In the genomic region with DNA sequence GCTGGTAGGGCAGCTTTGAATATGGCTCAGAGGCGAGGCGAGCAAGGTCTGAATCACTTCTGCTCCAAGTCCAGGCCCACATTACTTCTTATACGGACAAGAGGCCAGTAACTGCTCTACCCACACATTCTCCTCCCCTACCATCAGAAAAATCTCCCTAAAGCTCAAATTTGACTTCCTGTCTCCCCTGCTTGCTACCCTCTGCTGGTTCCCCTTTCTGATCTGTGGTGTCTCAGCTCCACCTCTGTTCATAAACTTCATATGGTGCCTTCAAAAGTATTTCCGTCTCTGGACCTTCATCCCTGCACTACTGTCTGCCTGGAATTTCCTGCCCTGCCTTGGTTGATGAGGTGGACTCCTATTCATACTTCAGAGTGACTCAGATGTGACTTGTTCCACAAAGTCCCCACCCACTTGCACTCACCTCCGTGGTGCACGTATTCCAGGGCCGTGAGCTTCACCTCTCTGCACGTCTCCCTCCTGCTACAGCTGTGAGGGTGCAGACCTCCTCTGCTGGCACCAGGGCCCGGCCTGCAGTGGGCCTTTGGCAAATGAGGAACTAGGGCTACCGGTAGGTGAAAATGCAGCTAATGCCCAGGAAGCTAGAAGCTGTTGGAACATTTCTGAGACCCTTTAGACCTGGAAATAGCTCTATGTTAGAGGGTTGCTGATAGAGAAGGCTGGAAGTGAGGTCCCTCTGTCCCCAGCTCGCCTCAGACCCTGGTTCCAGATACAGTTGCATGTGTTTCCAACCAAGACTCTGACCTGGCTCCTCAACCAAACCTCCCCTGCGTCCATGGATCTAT, we compare ENCODE assay signal across 8 cellular contexts. TPM values are rescaled to one million over a fixed set of nuclear protein-coding genes. Genes with fewer than 3 reads are reported as not detected.
A peak's percentile ranks its signal among the peaks of the same experiment; 100 is the strongest.
DNase-seq lines count a peak whose midpoint lies in the region; ATAC-seq, FAIRE-seq and TF ChIP-seq lines count a peak whose summit lies in the region.

No MANE protein-coding gene starts in this region.

- peak; percentile 67 for ATAC-seq in GM21825 (IDR thresholded peaks at IDR 0.05; ENCODE audit: unreplicated experiment)
- ATAC-seq in activated CD4-positive, alpha-beta T cell treated with anti-CD3 and anti-CD28 coated beads for 36 hours = peak; percentile 85

- dilution Hi-C loops in endothelial cell of umbilical vein (cut with MboI; ENCODE audit: extremely low pct_ligation_motif_present, low sequenced_read_pairs) = no loop called here

- peaks cover 14% of the 10 kb centered on the region for H3K36me3 Mint-ChIP-seq in activated CD4-positive, alpha-beta T cell treated with anti-CD3 and anti-CD28 coated beads for 36 hours (ENCODE audit: low read depth)

- peak; percentile 81 for DNase-seq in GM03348 (ENCODE audit: low spot score)
- DNase-seq in activated CD4-positive, alpha-beta T cell treated with anti-CD3 and anti-CD28 coated beads for 36 hours = peak; percentile 92
- DNase-seq in endothelial cell of umbilical vein (ENCODE audit: low read depth, low spot score) = peak; percentile 61
- peak; percentile 72 to 80 for DNase-seq in stimulated activated CD4-positive, alpha-beta T cell treated with anti-CD3 and anti-CD28 coated beads, Interleukin-15, amount 100 ng/mL, for 48 hours (ENCODE audit: low read depth in 2 of 2)
- no peak for DNase-seq in NCI-H1105 treated with DMSO at 0.1 percent for 48 hours (lab: John Stamatoyannopoulos, UW)
- no peak for DNase-seq in NCI-H2171 treated with DMSO at 0.1 percent for 48 hours (lab: John Stamatoyannopoulos, UW)

- intact Hi-C loops in activated CD4-positive, alpha-beta T cell treated with anti-CD3 and anti-CD28 coated beads for 36 hours (cut with DNase I, micrococcal nuclease) = loop anchor here (1.0 to 5.0 kb wide), 7 partner anchors 8 to 346 kb away; a partner anchor contains a TSS
- intact Hi-C loops in endothelial cell of umbilical vein (cut with micrococcal nuclease) = loop anchor here (2.0 kb wide), 1 partner anchor 24 kb away; a partner anchor contains a TSS

- H3K9ac ChIP-seq in KMS-11 (no peak overlapping the region), endothelial cell of umbilical vein (replicated peaks; ENCODE audit: extremely low read depth, insufficient read depth, low read length) (peak overlapping the region; percentile 34)

- H3K4me3 Mint-ChIP-seq in activated CD4-positive, alpha-beta T cell treated with anti-CD3 and anti-CD28 coated beads for 36 hours = peak overlapping the region; percentile 67

- no peaks in the 10 kb centered on the region for H3K27me3 ChIP-seq in KMS-11 (ENCODE audit: insufficient read depth, low read depth)
- no peaks in the 10 kb centered on the region for H3K27me3 ChIP-seq in endothelial cell of umbilical vein (ENCODE audit: control insufficient read depth in 2 of 2, insufficient read depth in 2 of 2, low read length in 2 of 2)

- H2AFZ ChIP-seq in KMS-11 (ENCODE audit: low read depth) (no peak overlapping the region), endothelial cell of umbilical vein (ENCODE audit: low read depth, low read length) (peak overlapping the region; percentile 89)

- BruUV-seq in endothelial cell of umbilical vein (replicated peaks; lab: Mats Ljungman, UMichigan) = no TSS peak

- H3K36me3 ChIP-seq in KMS-11 (ENCODE audit: insufficient read depth) (no peaks in the 10 kb centered on the region), endothelial cell of umbilical vein (ENCODE audit: control insufficient read depth in 2 of 2, extremely low read depth in 1 of 2, insufficient read depth in 2 of 2, low read length in 2 of 2) (no peaks in the 10 kb centered on the region)

- FAIRE-seq in endothelial cell of umbilical vein (lab: Jason Lieb, UNC) = peak; percentile 97

- H3K4me1 ChIP-seq in KMS-11 (ENCODE audit: low read depth, poor library complexity, severe bottlenecking) (peaks cover 20% of the 10 kb centered on the region), endothelial cell of umbilical vein (ENCODE audit: control insufficient read depth, extremely low read depth, insufficient read depth, low read length) (peaks cover 11% of the 10 kb centered on the region)

- H3K4me1 Mint-ChIP-seq in activated CD4-positive, alpha-beta T cell treated with anti-CD3 and anti-CD28 coated beads for 36 hours = peaks cover 49% of the 10 kb centered on the region

- H4K20me1 ChIP-seq in KMS-11 (ENCODE audit: insufficient read depth) (no peaks in the 10 kb centered on the region), endothelial cell of umbilical vein (replicated peaks; ENCODE audit: control insufficient read depth, extremely low read depth, insufficient read depth, low read length) (no peaks in the 10 kb centered on the region)

- H3K4me3 ChIP-seq in KMS-11 (IDR thresholded peaks at IDR 0.05; ENCODE audit: insufficient read depth, low read depth, low read length) = no peak overlapping the region
- H3K4me3 ChIP-seq in endothelial cell of umbilical vein (replicated peaks in 1 of 3; ENCODE audit: insufficient read depth in 1 of 3, low read depth in 1 of 3, low read length in 3 of 3) = no peak overlapping the region

- H3K9me3 ChIP-seq in endothelial cell of umbilical vein (replicated peaks; ENCODE audit: control insufficient read depth, insufficient read depth, low read length) = no peaks in the 10 kb centered on the region

- peak overlapping the region; percentile 99 for H3K27ac Mint-ChIP-seq in activated CD4-positive, alpha-beta T cell treated with anti-CD3 and anti-CD28 coated beads for 36 hours

- H3K27ac ChIP-seq in KMS-11 = peak overlapping the region; percentile 11; the same call in 1 of the 2 replicates
- H3K27ac ChIP-seq in endothelial cell of umbilical vein (ENCODE audit: insufficient read depth, low read depth, low read length) = peak overlapping the region; percentile 81

- no peaks in the 10 kb centered on the region for H3K79me2 ChIP-seq in KMS-11 (ENCODE audit: insufficient read depth, low read depth)
- H3K79me2 ChIP-seq in endothelial cell of umbilical vein (ENCODE audit: control insufficient read depth, insufficient read depth, low read length) = no peaks in the 10 kb centered on the region

- H3K9me3 Mint-ChIP-seq in activated CD4-positive, alpha-beta T cell treated with anti-CD3 and anti-CD28 coated beads for 36 hours (ENCODE audit: low read depth) = no peaks in the 10 kb centered on the region

- CTCF ChIA-PET in activated CD4-positive, alpha-beta T cell treated with anti-CD3 and anti-CD28 coated beads for 36 hours (lab: Charles Lee) = interaction anchor here (0.6 to 5.1 kb wide), 20 partner anchors 9 to 91 kb away, joined by 3 to 54 read pairs (median 4); no protein-coding TSS in a partner anchor
- CTCF ChIA-PET in endothelial cell of umbilical vein (lab: Charles Lee) = interaction anchor here (1.1 to 4.5 kb wide), 5 partner anchors 11 to 354 kb away, joined by 5 to 19 read pairs (median 6); no protein-coding TSS in a partner anchor

- peak; percentile 33 for TF ChIP-seq POLR2A in endothelial cell of umbilical vein (IDR thresholded peaks at IDR 0.05; ENCODE audit: low read depth, low read length)

- TF ChIP-seq CTCF in KMS-11 (conservative IDR thresholded peaks at IDR 0.05; ENCODE audit: low read depth, low read length) (no peak), endothelial cell of umbilical vein (IDR thresholded peaks at IDR 0.05; ENCODE audit: extremely low read depth in 1 of 2, insufficient read depth in 1 of 2, low read depth in 1 of 2, low read length in 2 of 2) (no peak)

- H3K4me2 ChIP-seq in KMS-11 (no peak overlapping the region), endothelial cell of umbilical vein (ENCODE audit: insufficient read depth, low read length) (peak overlapping the region; percentile 36)

- no peaks in the 10 kb centered on the region for H3K9me1 ChIP-seq in endothelial cell of umbilical vein (replicated peaks; ENCODE audit: control insufficient read depth, extremely low read depth, insufficient read depth, low read length)

- H3K27me3 Mint-ChIP-seq in activated CD4-positive, alpha-beta T cell treated with anti-CD3 and anti-CD28 coated beads for 36 hours = no peaks in the 10 kb centered on the region

- POLR2A ChIA-PET in activated CD4-positive, alpha-beta T cell treated with anti-CD3 and anti-CD28 coated beads for 36 hours (lab: Charles Lee) = interaction anchor here (0.5 to 2.1 kb wide), 16 partner anchors 8 to 1539 kb away, joined by 3 to 9 read pairs (median 4); a partner anchor contains a TSS
- POLR2A ChIA-PET in endothelial cell of umbilical vein (lab: Charles Lee) = interaction anchor here (0.6 to 2.2 kb wide), 3 partner anchors 12 to 40 kb away, joined by 3 to 10 read pairs (median 4); no protein-coding TSS in a partner anchor

TF ChIP-seq in endothelial cell of umbilical vein, 7 proteins besides CTCF, POLR2A, EP300 and RAD21:
- no peak for TF ChIP-seq MYC (IDR thresholded peaks at IDR 0.05; ENCODE audit: low read depth, low read length)
- TF ChIP-seq FOS (IDR thresholded peaks at IDR 0.05; ENCODE audit: borderline replicate concordance, insufficient read depth, low read length) = peak; percentile 83
- TF ChIP-seq GATA2 (IDR thresholded peaks at IDR 0.05; ENCODE audit: insufficient read depth, insufficient read length, low read depth, low read length) = no peak
- TF ChIP-seq POLR2AphosphoS5 (IDR thresholded peaks at IDR 0.05; ENCODE audit: insufficient read depth, low read depth, low read length) = peak; percentile 87
- TF ChIP-seq JUN (IDR thresholded peaks at IDR 0.05; ENCODE audit: borderline replicate concordance, insufficient read depth, insufficient read length, low read depth) = peak; percentile 55

RNA-seq across cellular contexts. Expression of a gene that starts 24.6 kb away (rescaled TPM):
- 10 to 100 TPM; 78.1 to 98.5 TPM for total RNA-seq in activated CD4-positive, alpha-beta T cell treated with anti-CD3 and anti-CD28 coated beads for 36 hours
- total RNA-seq in endothelial cell of umbilical vein = 75.9 and 78.4 TPM in 2 replicates
- polyA plus RNA-seq in endothelial cell of umbilical vein = 45.5 and 49.3 TPM in 2 replicates
- polyA plus RNA-seq in endothelial cell of umbilical vein (2011; cell fraction: cytosol; rRNA removed) = 64.7 and 67.7 TPM in 2 replicates
- 47.7 and 59.6 TPM in 2 replicates for polyA plus RNA-seq in endothelial cell of umbilical vein (2011; cell fraction: nucleus; rRNA removed)
- 68.6 and 86.9 TPM in 2 replicates for polyA plus RNA-seq in endothelial cell of umbilical vein (2012)
- polyA minus RNA-seq in endothelial cell of umbilical vein = 78.7 and 80.5 TPM in 2 replicates
- 45.5 TPM for polyA minus RNA-seq in endothelial cell of umbilical vein (2011; cell fraction: cytosol; rRNA and poly(A)+ RNA removed)
- 34.8 and 45.1 TPM in 2 replicates for polyA minus RNA-seq in endothelial cell of umbilical vein (2011; cell fraction: nucleus; rRNA and poly(A)+ RNA removed)

RNA-seq across cellular contexts. Expression of a gene that starts 41.0 kb away (rescaled TPM):
- total RNA-seq in activated CD4-positive, alpha-beta T cell treated with anti-CD3 and anti-CD28 coated beads for 36 hours = 1,000 to 10,000 TPM; 2,345 to 2,742 TPM
- 4,007 and 4,015 TPM in 2 replicates for total RNA-seq in endothelial cell of umbilical vein
- 2,259 and 2,774 TPM in 2 replicates for polyA plus RNA-seq in endothelial cell of umbilical vein
- 4,510 and 5,534 TPM in 2 replicates for polyA plus RNA-seq in endothelial cell of umbilical vein (2011; cell fraction: cytosol; rRNA removed)
- polyA plus RNA-seq in endothelial cell of umbilical vein (2011; cell fraction: nucleus; rRNA removed) = 1,715 and 2,260 TPM in 2 replicates
- 7,506 and 8,473 TPM in 2 replicates for polyA plus RNA-seq in endothelial cell of umbilical vein (2012)
- polyA minus RNA-seq in endothelial cell of umbilical vein = 359 and 375 TPM in 2 replicates
- 486 TPM for polyA minus RNA-seq in endothelial cell of umbilical vein (2011; cell fraction: cytosol; rRNA and poly(A)+ RNA removed)
- polyA minus RNA-seq in endothelial cell of umbilical vein (2011; cell fraction: nucleus; rRNA and poly(A)+ RNA removed) = 61.1 and 90.1 TPM in 2 replicates

Comparison
In these comparisons a context has a peak if more than half of its experiments do, and no peak if none do; other contexts are left out.
1. DNase-seq: peak in GM03348 (single experiment), activated CD4-positive, alpha-beta T cell treated with anti-CD3 and anti-CD28 coated beads for 36 hours (single experiment), endothelial cell of umbilical vein (single experiment) and stimulated activated CD4-positive, alpha-beta T cell treated with anti-CD3 and anti-CD28 coated beads, Interleukin-15, amount 100 ng/mL, for 48 hours (2 of 2); none in NCI-H1105 treated with DMSO at 0.1 percent for 48 hours (single experiment) and NCI-H2171 treated with DMSO at 0.1 percent for 48 hours (single experiment).